22 cellular contexts compared by ENCODE assay signal in genomic region chr5:129639331-129639730, GRCh38.
"Had no signal": no experiment of that assay in that cellular context is flagged by ENCODE, and none has a peak within 500 bp of the region (broad histone marks: within the 10 kb centered on the region; RNA-seq: fewer than 3 reads in every experiment).

No MANE protein-coding gene starts in this region.

- ATAC-seq: Panc1, PC-3, T-cell had no signal

- H3K27me3 ChIP-seq: MG63 had no signal

- H3K9me3 Mint-ChIP-seq: T-helper 1 cell treated with Interleukin-12 subunit alpha and Interleukin-12 subunit beta and Interleukin-4 antibody, amounts not matched to agents 30 μg/mL and 1 μg/mL, for 36 hours had no signal

- DNase-seq: KBM-7; MG63; NCI-H1092 treated with DMSO at 0.1 percent for 48 hours; NCI-H1417 treated with DMSO at 0.1 percent for 48 hours; NCI-H146; NCI-H1694 treated with DMSO at 0.1 percent for 48 hours; NCI-H1930; NCI-H2081; NCI-H2107; NCI-H2171 treated with DMSO at 0.1 percent for 48 hours; NCI-H345; NCI-H446 treated with DMSO at 0.1 percent for 48 hours; NCI-H524 treated with DMSO at 0.1 percent for 48 hours; NCI-H69; NK-92 treated with Interleukin-12 subunit alpha and Interleukin-12 subunit beta, amount 100 ng/mL, for 24 hours; PC-3; SHP77; SK-N-SH; SW 1271; T-cell had no signal

- H3K4me1 Mint-ChIP-seq: T-cell had no signal

- H3K36me3 Mint-ChIP-seq: T-cell had no signal

- H3K4me3 ChIP-seq: MG63 had no signal

- H3K27me3 Mint-ChIP-seq: T-cell had no signal

- H3K4me3 Mint-ChIP-seq: T-cell; T-helper 1 cell treated with Interleukin-12 subunit alpha and Interleukin-12 subunit beta and Interleukin-4 antibody, amounts not matched to agents 30 μg/mL and 1 μg/mL, for 36 hours had no signal

- H3K27ac Mint-ChIP-seq: T-cell; T-helper 1 cell treated with Interleukin-12 subunit alpha and Interleukin-12 subunit beta and Interleukin-4 antibody, amounts not matched to agents 30 μg/mL and 1 μg/mL, for 36 hours had no signal

- H3K36me3 ChIP-seq: MG63 had no signal
